Comparison of ENCODE assay signal across 1 cellular context in the genomic region with DNA sequence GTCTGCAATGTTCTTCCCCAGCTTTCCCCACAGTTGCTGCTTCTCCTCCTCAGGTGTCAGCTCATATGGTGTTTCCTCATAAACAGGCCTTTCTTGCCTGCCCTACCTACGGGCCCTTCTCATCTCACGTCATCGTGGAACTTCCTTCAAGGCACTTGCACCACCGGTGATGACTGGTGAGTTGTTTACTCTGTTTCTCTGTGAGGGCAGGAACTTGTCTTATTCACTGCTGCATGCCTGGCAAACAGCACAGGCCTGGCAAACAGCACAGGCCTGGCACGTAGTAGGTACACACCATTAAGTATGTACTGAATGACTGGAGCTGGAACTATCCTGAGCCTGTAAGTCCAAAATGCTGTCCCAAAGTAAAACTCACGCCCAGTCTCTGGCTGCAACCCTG.
TF ChIP-seq lines count a peak whose summit lies in the region.

No MANE protein-coding gene starts in this region.

TF ChIP-seq in GM12878, 131 proteins besides CTCF, POLR2A, EP300 and RAD21:
- TF ChIP-seq RCOR1 (conservative IDR thresholded peaks at IDR 0.05; ENCODE audit: low read depth, low read length) (no peak), IKZF2 (IDR thresholded peaks at IDR 0.05) (no peak), WRNIP1 (IDR thresholded peaks at IDR 0.05; ENCODE audit: borderline replicate concordance, low read depth, low read length) (no peak), TCF7 (IDR thresholded peaks at IDR 0.05; ENCODE audit: borderline replicate concordance) (no peak), ESRRA (IDR thresholded peaks at IDR 0.05; ENCODE audit: low read length) (no peak), KAT2A (conservative IDR thresholded peaks at IDR 0.05; ENCODE audit: control insufficient read depth, low read depth, low read length) (no peak), PAX8 (IDR thresholded peaks at IDR 0.05) (no peak), MYC (IDR thresholded peaks at IDR 0.05; ENCODE audit: insufficient read depth, insufficient read length, insufficient replicate concordance, low read length, severe bottlenecking) (no peak), CREB1 (IDR thresholded peaks at IDR 0.05; ENCODE audit: low read depth) (0 out of 2 replicates have a peak, but pooled peaks have one; percentile 48), SIN3A (IDR thresholded peaks at IDR 0.05; ENCODE audit: low read depth, low read length) (no peak), HDAC2 (IDR thresholded peaks at IDR 0.05) (no peak), DPF2 (IDR thresholded peaks at IDR 0.05) (0 out of 2 replicates have a peak, but pooled peaks have one; percentile 30), EZH2 (IDR thresholded peaks at IDR 0.05; ENCODE audit: borderline replicate concordance, control insufficient read depth, low read depth, low read length) (no peak), BHLHE40 (IDR thresholded peaks at IDR 0.05; ENCODE audit: borderline replicate concordance in 1 of 2, low read depth in 2 of 2, low read length in 1 of 2) (no peak), SUPT20H (IDR thresholded peaks at IDR 0.05; ENCODE audit: borderline replicate concordance, control insufficient read depth, low read depth, low read length) (no peak)
- TF ChIP-seq, protein P1, sequence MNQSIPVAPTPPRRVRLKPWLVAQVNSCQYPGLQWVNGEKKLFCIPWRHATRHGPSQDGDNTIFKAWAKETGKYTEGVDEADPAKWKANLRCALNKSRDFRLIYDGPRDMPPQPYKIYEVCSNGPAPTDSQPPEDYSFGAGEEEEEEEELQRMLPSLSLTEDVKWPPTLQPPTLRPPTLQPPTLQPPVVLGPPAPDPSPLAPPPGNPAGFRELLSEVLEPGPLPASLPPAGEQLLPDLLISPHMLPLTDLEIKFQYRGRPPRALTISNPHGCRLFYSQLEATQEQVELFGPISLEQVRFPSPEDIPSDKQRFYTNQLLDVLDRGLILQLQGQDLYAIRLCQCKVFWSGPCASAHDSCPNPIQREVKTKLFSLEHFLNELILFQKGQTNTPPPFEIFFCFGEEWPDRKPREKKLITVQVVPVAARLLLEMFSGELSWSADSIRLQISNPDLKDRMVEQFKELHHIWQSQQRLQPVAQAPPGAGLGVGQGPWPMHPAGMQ (IDR thresholded peaks at IDR 0.05; ENCODE audit: borderline replicate concordance) = no peak
- TF ChIP-seq, protein P2, sequence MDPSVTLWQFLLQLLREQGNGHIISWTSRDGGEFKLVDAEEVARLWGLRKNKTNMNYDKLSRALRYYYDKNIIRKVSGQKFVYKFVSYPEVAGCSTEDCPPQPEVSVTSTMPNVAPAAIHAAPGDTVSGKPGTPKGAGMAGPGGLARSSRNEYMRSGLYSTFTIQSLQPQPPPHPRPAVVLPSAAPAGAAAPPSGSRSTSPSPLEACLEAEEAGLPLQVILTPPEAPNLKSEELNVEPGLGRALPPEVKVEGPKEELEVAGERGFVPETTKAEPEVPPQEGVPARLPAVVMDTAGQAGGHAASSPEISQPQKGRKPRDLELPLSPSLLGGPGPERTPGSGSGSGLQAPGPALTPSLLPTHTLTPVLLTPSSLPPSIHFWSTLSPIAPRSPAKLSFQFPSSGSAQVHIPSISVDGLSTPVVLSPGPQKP (IDR thresholded peaks at IDR 0.05; ENCODE audit: low read depth, low read length) = no peak
- TF ChIP-seq, protein P3, sequence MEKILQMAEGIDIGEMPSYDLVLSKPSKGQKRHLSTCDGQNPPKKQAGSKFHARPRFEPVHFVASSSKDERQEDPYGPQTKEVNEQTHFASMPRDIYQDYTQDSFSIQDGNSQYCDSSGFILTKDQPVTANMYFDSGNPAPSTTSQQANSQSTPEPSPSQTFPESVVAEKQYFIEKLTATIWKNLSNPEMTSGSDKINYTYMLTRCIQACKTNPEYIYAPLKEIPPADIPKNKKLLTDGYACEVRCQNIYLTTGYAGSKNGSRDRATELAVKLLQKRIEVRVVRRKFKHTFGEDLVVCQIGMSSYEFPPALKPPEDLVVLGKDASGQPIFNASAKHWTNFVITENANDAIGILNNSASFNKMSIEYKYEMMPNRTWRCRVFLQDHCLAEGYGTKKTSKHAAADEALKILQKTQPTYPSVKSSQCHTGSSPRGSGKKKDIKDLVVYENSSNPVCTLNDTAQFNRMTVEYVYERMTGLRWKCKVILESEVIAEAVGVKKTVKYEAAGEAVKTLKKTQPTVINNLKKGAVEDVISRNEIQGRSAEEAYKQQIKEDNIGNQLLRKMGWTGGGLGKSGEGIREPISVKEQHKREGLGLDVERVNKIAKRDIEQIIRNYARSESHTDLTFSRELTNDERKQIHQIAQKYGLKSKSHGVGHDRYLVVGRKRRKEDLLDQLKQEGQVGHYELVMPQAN (conservative IDR thresholded peaks at IDR 0.05) = no peak
